In genomic region chr6:23642849-23643248, GRCh38 we compare ENCODE assay signal across 17 cellular contexts.
DNase-seq lines count a peak whose midpoint lies in the region; ATAC-seq and TF ChIP-seq lines count a peak whose summit lies in the region.
"Had no signal": no experiment of that assay in that cellular context is flagged by ENCODE, and none has a peak within 500 bp of the region (broad histone marks: within the 10 kb centered on the region; RNA-seq: fewer than 3 reads in every experiment).

No MANE protein-coding gene starts in this region.

- H4K20me1 ChIP-seq in GM23338 (replicated peaks; ENCODE audit: insufficient read depth), result no peaks in the 10 kb centered on the region; the same call in 1 of the 2 replicates
- no peaks in the 10 kb centered on the region for H4K20me1 ChIP-seq in neural cell (ENCODE audit: insufficient read depth)
- H4K20me1 ChIP-seq: BLaER1 had no signal

- intact Hi-C loops in activated CD4-positive, alpha-beta T cell treated with anti-CD3 and anti-CD28 coated beads, Interleukin-2, amount 10 ng/mL, durations not matched to agents 24 days and 14 days (cut with micrococcal nuclease), result no loop called here

- no peak overlapping the region for H3K4me3 Mint-ChIP-seq in GM23338
- H3K4me3 Mint-ChIP-seq in brain, result no peak overlapping the region
- H3K4me3 Mint-ChIP-seq in activated CD4-positive, alpha-beta T cell treated with anti-CD3 and anti-CD28 coated beads, Interleukin-2, amount 10 ng/mL, durations not matched to agents 24 days and 14 days, result no peak overlapping the region
- H3K4me3 Mint-ChIP-seq: CD8-positive, alpha-beta memory T cell had no signal

- no peak for ATAC-seq in GM23338
- ATAC-seq: HCT116 had no signal

- TF ChIP-seq EP300 in neural cell (conservative IDR thresholded peaks at IDR 0.05; ENCODE audit: poor library complexity, severe bottlenecking), result peak; percentile 65

- no peak for TF ChIP-seq CTCF in GM23338 (conservative IDR thresholded peaks at IDR 0.05; ENCODE audit: low read depth in 2 of 2)
- no peak for TF ChIP-seq CTCF in brain (conservative IDR thresholded peaks at IDR 0.05)
- TF ChIP-seq CTCF in neural cell (IDR thresholded peaks at IDR 0.05; ENCODE audit: poor library complexity, severe bottlenecking), result no peak

- TF ChIP-seq RAD21 in neural cell (conservative IDR thresholded peaks at IDR 0.05), result no peak

- H3K36me3 ChIP-seq in GM23338 (ENCODE audit: insufficient read depth) (no peaks in the 10 kb centered on the region), neural cell (ENCODE audit: insufficient read depth, low read length) (no peaks in the 10 kb centered on the region)
- H3K36me3 ChIP-seq: BLaER1 had no signal

- H3K4me1 Mint-ChIP-seq in GM23338 (no peaks in the 10 kb centered on the region), brain (peaks cover 13% of the 10 kb centered on the region)
- H3K4me1 Mint-ChIP-seq in activated CD4-positive, alpha-beta T cell treated with anti-CD3 and anti-CD28 coated beads, Interleukin-2, amount 10 ng/mL, durations not matched to agents 24 days and 14 days, result no peaks in the 10 kb centered on the region
- H3K4me1 Mint-ChIP-seq: CD8-positive, alpha-beta memory T cell had no signal

- TF ChIP-seq POLR2A in erythroblast (IDR thresholded peaks at IDR 0.05; ENCODE audit: low read length), result no peak

- H3F3A ChIP-seq in GM23338 (replicated peaks; ENCODE audit: low read depth) (no peaks in the 10 kb centered on the region), neural cell (ENCODE audit: insufficient read depth, low read length, poor library complexity, severe bottlenecking) (no peaks in the 10 kb centered on the region)

- no peaks in the 10 kb centered on the region for H3K36me3 Mint-ChIP-seq in GM23338 (ENCODE audit: low read depth)
- H3K36me3 Mint-ChIP-seq in brain, result no peaks in the 10 kb centered on the region
- H3K36me3 Mint-ChIP-seq in activated CD4-positive, alpha-beta T cell treated with anti-CD3 and anti-CD28 coated beads, Interleukin-2, amount 10 ng/mL, durations not matched to agents 24 days and 14 days (ENCODE audit: low read depth), result no peaks in the 10 kb centered on the region
- H3K36me3 Mint-ChIP-seq: CD8-positive, alpha-beta memory T cell had no signal

- H3K9me3 Mint-ChIP-seq in GM23338 (no peaks in the 10 kb centered on the region), brain (peaks cover 0 to 4% (median 3%) of the 10 kb centered on the region in 5 experiments)
- H3K9me3 Mint-ChIP-seq in activated CD4-positive, alpha-beta T cell treated with anti-CD3 and anti-CD28 coated beads, Interleukin-2, amount 10 ng/mL, durations not matched to agents 24 days and 14 days, result no peaks in the 10 kb centered on the region
- H3K9me3 Mint-ChIP-seq: CD8-positive, alpha-beta memory T cell had no signal

- no peaks in the 10 kb centered on the region for H3K4me1 ChIP-seq in GM23338 (ENCODE audit: insufficient read depth)
- H3K4me1 ChIP-seq: BLaER1, Caco-2 had no signal

- H3K27me3 ChIP-seq in GM23338 (ENCODE audit: insufficient read depth) (no peaks in the 10 kb centered on the region), neural cell (ENCODE audit: insufficient read depth, low read depth, low read length) (no peaks in the 10 kb centered on the region)
- H3K27me3 ChIP-seq: BLaER1 had no signal

- peak overlapping the region; percentile 48; the same call in 1 of the 2 replicates for H3K27ac Mint-ChIP-seq in GM23338
- H3K27ac Mint-ChIP-seq in brain, result peak overlapping the region in 3 of 5 experiments; percentile 3 to 46 (median 29)
- no peak overlapping the region for H3K27ac Mint-ChIP-seq in activated CD4-positive, alpha-beta T cell treated with anti-CD3 and anti-CD28 coated beads, Interleukin-2, amount 10 ng/mL, durations not matched to agents 24 days and 14 days
- H3K27ac Mint-ChIP-seq: CD8-positive, alpha-beta memory T cell had no signal

- H3K9me2 ChIP-seq in GM23338 (ENCODE audit: insufficient read depth), result no peaks in the 10 kb centered on the region
- H3K9me2 ChIP-seq in neural cell (ENCODE audit: insufficient read depth, low read length), result no peaks in the 10 kb centered on the region

- H3K4me2 ChIP-seq in GM23338 (no peak overlapping the region), neural cell (ENCODE audit: low read length) (no peak overlapping the region)
- H3K4me2 ChIP-seq: BLaER1 had no signal

- DNase-seq in NCI-H2081 (lab: John Stamatoyannopoulos, UW), result peak; percentile 11 to 34
- DNase-seq in NCI-H2081 treated with DMSO at 0.1 percent for 48 hours (lab: John Stamatoyannopoulos, UW), result no peak
- DNase-seq in GM23338 (ENCODE audit: low spot score), result no peak
- no peak for DNase-seq in erythroblast (lab: John Stamatoyannopoulos, UW)
- no peak for DNase-seq in activated CD4-positive, alpha-beta T cell treated with anti-CD3 and anti-CD28 coated beads, Interleukin-2, amount 10 ng/mL, durations not matched to agents 24 days and 14 days
- DNase-seq in globus pallidus (ENCODE audit: low spot score), result no peak
- DNase-seq: 8988T; AML-193; Caco-2; CD8-positive, alpha-beta memory T cell; DND-41; GDM1 had no signal

- H3K27ac ChIP-seq in GM23338 (ENCODE audit: low read depth), result no peak overlapping the region
- no peak overlapping the region for H3K27ac ChIP-seq in neural cell (ENCODE audit: low read length)
- H3K27ac ChIP-seq: BLaER1, HL-60 had no signal

- H3K4me3 ChIP-seq in GM23338, result no peak overlapping the region
- H3K4me3 ChIP-seq in neural cell (ENCODE audit: low read length), result no peak overlapping the region
- H3K4me3 ChIP-seq: BLaER1 had no signal

- H3K9me3 ChIP-seq in neural cell (ENCODE audit: low read length), result no peaks in the 10 kb centered on the region
- H3K9me3 ChIP-seq: BLaER1, Caco-2 had no signal

- H3K27me3 Mint-ChIP-seq in GM23338 (ENCODE audit: insufficient read depth, low read depth, poor library complexity) (no peaks in the 10 kb centered on the region), brain (peaks cover 4% of the 10 kb centered on the region)
- no peaks in the 10 kb centered on the region for H3K27me3 Mint-ChIP-seq in activated CD4-positive, alpha-beta T cell treated with anti-CD3 and anti-CD28 coated beads, Interleukin-2, amount 10 ng/mL, durations not matched to agents 24 days and 14 days
- H3K27me3 Mint-ChIP-seq: CD8-positive, alpha-beta memory T cell had no signal

- H2AFZ ChIP-seq in GM23338, result peak overlapping the region; percentile 56; the same call in 1 of the 2 replicates
- no peak overlapping the region for H2AFZ ChIP-seq in neural cell (ENCODE audit: low read depth, low read length)

- H3K9ac ChIP-seq in neural cell (ENCODE audit: low read length), result no peak overlapping the region
- H3K9ac ChIP-seq: BLaER1 had no signal

- H3K79me2 ChIP-seq in GM23338 (replicated peaks; ENCODE audit: insufficient read depth) (no peaks in the 10 kb centered on the region), neural cell (replicated peaks; ENCODE audit: insufficient read depth, low read length) (no peaks in the 10 kb centered on the region)

TF ChIP-seq in GM23338, 12 proteins besides CTCF, POLR2A, EP300 and RAD21 (continues in another document):
- TF ChIP-seq ETS1 (IDR thresholded peaks at IDR 0.05) (no peak), EZH2 (IDR thresholded peaks at IDR 0.05; ENCODE audit: low read depth, unreplicated experiment) (no peak), CREB1 (CRISPR knock-in tag; IDR thresholded peaks at IDR 0.05; ENCODE audit: low read depth) (no peak)

TF ChIP-seq in neural cell, 6 proteins besides CTCF, POLR2A, EP300 and RAD21:
- TF ChIP-seq MXI1 (conservative IDR thresholded peaks at IDR 0.05; ENCODE audit: poor library complexity, severe bottlenecking) (no peak), POLR2AphosphoS5 (IDR thresholded peaks at IDR 0.05) (peak; percentile 54)

Comparison
In these comparisons a context has a peak if more than half of its experiments do, and no peak if none do; other contexts are left out.
1. DNase-seq: peak in NCI-H2081 (2 of 2); none in NCI-H2081 treated with DMSO at 0.1 percent for 48 hours (single experiment), GM23338 (single experiment), erythroblast (0 of 2), activated CD4-positive, alpha-beta T cell treated with anti-CD3 and anti-CD28 coated beads, Interleukin-2, amount 10 ng/mL, durations not matched to agents 24 days and 14 days (single experiment) and globus pallidus (single experiment).